In genomic region chr15:66653852-66654251, GRCh38 we compare ENCODE assay signal across 1 cellular context.
TF ChIP-seq lines count a peak whose summit lies in the region.

No MANE protein-coding gene starts in this region.

TF ChIP-seq in IMR-90, 13 proteins besides CTCF, POLR2A, EP300 and RAD21:
- TF ChIP-seq MXI1 (IDR thresholded peaks at IDR 0.05; ENCODE audit: borderline replicate concordance, low read depth, low read length) (no peak), CEBPB (IDR thresholded peaks at IDR 0.05; ENCODE audit: low read depth, low read length) (no peak)
